Comparison of ENCODE assay signal across 28 cellular contexts in the genomic region with DNA sequence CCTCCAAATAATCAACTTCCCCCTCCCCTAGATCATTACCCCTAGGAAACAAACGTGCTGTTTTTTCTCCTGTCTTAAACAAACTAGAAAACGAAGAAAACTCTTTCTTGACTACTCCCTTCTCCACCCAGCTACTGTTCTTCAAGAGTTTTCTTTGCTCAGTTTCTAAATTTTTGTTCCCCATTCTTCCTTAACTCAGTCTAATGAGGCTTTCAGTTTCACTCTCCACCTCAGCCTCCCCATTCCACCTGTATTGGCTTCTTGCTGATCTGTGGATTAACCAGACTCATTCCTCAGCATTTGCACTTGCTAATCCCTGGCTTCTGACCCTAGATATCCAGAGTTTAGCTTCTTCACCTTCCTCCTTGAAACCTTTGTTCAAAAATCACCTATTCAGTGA. TPM values are rescaled to one million over a fixed set of nuclear protein-coding genes. Genes with fewer than 3 reads are reported as not detected.
DNase-seq lines count a peak whose midpoint lies in the region; ATAC-seq and TF ChIP-seq lines count a peak whose summit lies in the region.
"Had no signal": no experiment of that assay in that cellular context is flagged by ENCODE, and none has a peak within 500 bp of the region (broad histone marks: within the 10 kb centered on the region; RNA-seq: fewer than 3 reads in every experiment).

No MANE protein-coding gene starts in this region.

- H3K4me1 Mint-ChIP-seq in stimulated activated naive B cell treated with anti-CD40 and anti-IgM and Interleukin-4, amounts not matched to agents 10 μg/mL and 1 μg/mL and 100 μg/mL, for 72 hours: peaks cover 8 to 20% of the 10 kb centered on the region in 2 donors

- H3K4me2 ChIP-seq in PC-9: no peak overlapping the region

- no peaks in the 10 kb centered on the region for H3K4me1 ChIP-seq in PC-9 (replicated peaks; ENCODE audit: insufficient read depth)
- H3K4me1 ChIP-seq: breast epithelium, prostate gland, right lobe of liver, thyroid gland, vagina had no signal

- no peak overlapping the region for H3K27ac Mint-ChIP-seq in stimulated activated naive B cell treated with anti-CD40 and anti-IgM and Interleukin-4, amounts not matched to agents 10 μg/mL and 1 μg/mL and 100 μg/mL, for 72 hours
- H3K27ac Mint-ChIP-seq: activated CD8-positive, alpha-beta T cell treated with anti-CD3 and anti-CD28 coated beads, Interleukin-2, amount 10 ng/mL, durations not matched to agents 7 days and 5 days; activated naive CD4-positive, alpha-beta T cell treated with anti-CD3 and anti-CD28 coated beads, Interleukin-2, amount 50 U/mL, for 72 hours had no signal

- peak overlapping the region; percentile 31 to 34 for H3K4me3 Mint-ChIP-seq in stimulated activated naive B cell treated with anti-CD40 and anti-IgM and Interleukin-4, amounts not matched to agents 10 μg/mL and 1 μg/mL and 100 μg/mL, for 72 hours
- H3K4me3 Mint-ChIP-seq: activated CD8-positive, alpha-beta T cell treated with anti-CD3 and anti-CD28 coated beads, Interleukin-2, amount 10 ng/mL, durations not matched to agents 7 days and 5 days had no signal

- no peaks in the 10 kb centered on the region for H3K27me3 Mint-ChIP-seq in stimulated activated naive B cell treated with anti-CD40 and anti-IgM and Interleukin-4, amounts not matched to agents 10 μg/mL and 1 μg/mL and 100 μg/mL, for 72 hours

- no peaks in the 10 kb centered on the region for H4K20me1 ChIP-seq in PC-9 (ENCODE audit: insufficient read depth)

- H3K36me3 ChIP-seq in PC-9 (ENCODE audit: low read depth): no peaks in the 10 kb centered on the region
- H3K36me3 ChIP-seq: breast epithelium, MG63, prostate gland, right lobe of liver, spleen, thyroid gland, vagina had no signal

- H3K36me3 Mint-ChIP-seq in stimulated activated naive B cell treated with anti-CD40 and anti-IgM and Interleukin-4, amounts not matched to agents 10 μg/mL and 1 μg/mL and 100 μg/mL, for 72 hours: peaks cover 12 to 26% of the 10 kb centered on the region in 2 donors

- no peaks in the 10 kb centered on the region for H3K79me2 ChIP-seq in PC-9 (ENCODE audit: low read depth)

- H3K9me3 ChIP-seq in PC-9 (ENCODE audit: insufficient read depth, low read depth): no peaks in the 10 kb centered on the region
- H3K9me3 ChIP-seq: MG63, prostate gland, right lobe of liver, thyroid gland, vagina had no signal

- no TSS peak for BruUV-seq in PC-9 (replicated peaks; lab: Mats Ljungman, UMichigan)

- POLR2A ChIA-PET in PC-9 (lab: Charles Lee; ENCODE audit: unreplicated experiment): no interaction called here

- ATAC-seq in HG02884 (IDR thresholded peaks at IDR 0.05; ENCODE audit: unreplicated experiment) (peak; percentile 60), GM21825 (IDR thresholded peaks at IDR 0.05; ENCODE audit: unreplicated experiment) (no peak)
- ATAC-seq in stimulated activated naive B cell treated with anti-CD40 and anti-IgM and Interleukin-4, amounts not matched to agents 10 μg/mL and 1 μg/mL and 100 μg/mL, for 72 hours (replicated peaks): peak in 1 of 2 donors; percentile 31
- ATAC-seq: activated CD8-positive, alpha-beta T cell treated with anti-CD3 and anti-CD28 coated beads, Interleukin-2, amount 10 ng/mL, durations not matched to agents 7 days and 5 days; activated naive CD4-positive, alpha-beta T cell treated with anti-CD3 and anti-CD28 coated beads, Interleukin-2, amount 50 U/mL, for 72 hours; left ventricle myocardium superior; right lobe of liver had no signal

- no peaks in the 10 kb centered on the region for H3F3A ChIP-seq in PC-9 (ENCODE audit: insufficient read depth, low read depth)

- peaks cover 10 to 16% of the 10 kb centered on the region in 2 donors for H3K9me3 Mint-ChIP-seq in stimulated activated naive B cell treated with anti-CD40 and anti-IgM and Interleukin-4, amounts not matched to agents 10 μg/mL and 1 μg/mL and 100 μg/mL, for 72 hours

- intact Hi-C loops in PC-9 (cut with micrococcal nuclease; ENCODE audit: unreplicated experiment): no loop called here

- no peak overlapping the region for H3K27ac ChIP-seq in PC-9
- H3K27ac ChIP-seq: breast epithelium, prostate gland, right lobe of liver, spleen, thyroid gland, vagina had no signal

- no peak overlapping the region for H3K4me3 ChIP-seq in PC-9
- H3K4me3 ChIP-seq: breast epithelium, MG63, prostate gland, right lobe of liver, spleen, thyroid gland, vagina had no signal

- CTCF ChIA-PET in PC-9 (lab: Charles Lee): no interaction called here

- H2AFZ ChIP-seq in PC-9: 0 out of 2 replicates have a peak overlapping the region, but pooled peaks have one; percentile 3

- no peak for TF ChIP-seq CTCF in PC-9 (conservative IDR thresholded peaks at IDR 0.05)

- H3K27me3 ChIP-seq in PC-9 (ENCODE audit: insufficient read depth, low read depth): no peaks in the 10 kb centered on the region
- H3K27me3 ChIP-seq: breast epithelium, MG63, right lobe of liver, spleen, thyroid gland, vagina had no signal

- DNase-seq in NOMO-1 treated with DMSO at 0.1 percent for 48 hours (lab: John Stamatoyannopoulos, UW; ENCODE audit: unreplicated experiment): peak; percentile 23
- no peak for DNase-seq in NOMO-1 treated with dmso at 0.1 percent for 144 hours (lab: John Stamatoyannopoulos, UW; ENCODE audit: unreplicated experiment)
- DNase-seq in PC-9: no peak
- no peak for DNase-seq in stimulated activated naive B cell treated with anti-CD40 and anti-IgM and Interleukin-4, amounts not matched to agents 10 μg/mL and 1 μg/mL and 100 μg/mL, for 72 hours
- no peak for DNase-seq in HUDEP-2 (lab: John Stamatoyannopoulos, UW; ENCODE audit: unreplicated experiment in 76 of 76)
- DNase-seq in T1000 (lab: John Stamatoyannopoulos, UW): no peak
- DNase-seq: activated CD8-positive, alpha-beta T cell treated with anti-CD3 and anti-CD28 coated beads, Interleukin-2, amount 10 ng/mL, durations not matched to agents 7 days and 5 days; DMS79; foreskin melanocyte; KG1; kidney; left ventricle myocardium superior; MG63; NCI-H1417; NCI-H2029 treated with DMSO at 0.1 percent for 48 hours; NCI-H2227 treated with DMSO at 0.1 percent for 48 hours; NCI-H526 treated with DMSO at 0.1 percent for 48 hours; right lobe of liver; spleen; stimulated activated CD4-positive, alpha-beta T cell treated with anti-CD3 and anti-CD28 coated beads, Interleukin-2, amount 100 ng/mL, for 24 hours; T-helper 2 cell; thyroid gland had no signal

- H3K9me2 ChIP-seq in PC-9 (ENCODE audit: insufficient read depth): no peaks in the 10 kb centered on the region

RNA-seq across cellular contexts. Expression of a gene that starts 26.8 kb away (rescaled TPM):
- total RNA-seq in PC-9 (2021): 2.4 and 2.6 TPM in 2 replicates

RNA-seq across cellular contexts. Expression of a gene that starts 27.6 kb away (rescaled TPM):
- 79.5 and 84.6 TPM in 2 replicates for total RNA-seq in PC-9 (2021)
